In genomic region chr15:38589502-38589901, GRCh38 we compare ENCODE assay signal across 9 cellular contexts. TPM values are rescaled to one million over a fixed set of nuclear protein-coding genes. Genes with fewer than 3 reads are reported as not detected.
DNase-seq lines count a peak whose midpoint lies in the region; ATAC-seq and TF ChIP-seq lines count a peak whose summit lies in the region.
"Had no signal": no experiment of that assay in that cellular context is flagged by ENCODE, and none has a peak within 500 bp of the region (broad histone marks: within the 10 kb centered on the region; RNA-seq: fewer than 3 reads in every experiment).

No MANE protein-coding gene starts in this region.

- CTCF ChIA-PET in A673 (lab: Charles Lee): no interaction called here
- CTCF ChIA-PET in GM10248 (lab: Yijun Ruan, JAX): interaction anchor here (1.4 to 3.3 kb wide), 2 partner anchors 23 to 25 kb away, joined by 3 to 9 read pairs; partner anchors contain the start of gene RASGRP1

- H3K9me3 ChIP-seq in A673 (ENCODE audit: low read depth, low read length, poor library complexity, severe bottlenecking): no peaks in the 10 kb centered on the region
- H3K9me3 ChIP-seq: neutrophil had no signal

- H3K36me3 ChIP-seq in A673 (ENCODE audit: insufficient read depth, low read length, poor library complexity, severe bottlenecking): no peaks in the 10 kb centered on the region
- H3K36me3 ChIP-seq: neutrophil had no signal

- H3K4me1 ChIP-seq in A673 (ENCODE audit: insufficient read depth, low read length, poor library complexity, severe bottlenecking) (no peaks in the 10 kb centered on the region), foreskin keratinocyte (no peaks in the 10 kb centered on the region)

- POLR2A ChIA-PET in A673 (lab: Charles Lee; ENCODE audit: low non-redundant PET) (no interaction called here), GM10248 (lab: Yijun Ruan, JAX) (no interaction called here)

- no TSS peak for BruUV-seq in A673 (replicated peaks; lab: Mats Ljungman, UMichigan)

- no peak overlapping the region for H3K4me3 ChIP-seq in A673 (ENCODE audit: low read depth, low read length, poor library complexity, severe bottlenecking)

- ATAC-seq in GM18868 (IDR thresholded peaks at IDR 0.05; ENCODE audit: unreplicated experiment) (peak; percentile 42), SK-N-SH treated with all-trans-retinoic acid at 6 μM for 48 hours (no peak), foreskin keratinocyte (peak; percentile 89), left ventricle myocardium superior (no peak)

- no peak for TF ChIP-seq CTCF in A673 (conservative IDR thresholded peaks at IDR 0.05; ENCODE audit: low read depth, low read length)
- TF ChIP-seq CTCF in foreskin keratinocyte (conservative IDR thresholded peaks at IDR 0.05): no peak
- TF ChIP-seq CTCF in GM10248 (IDR thresholded peaks at IDR 0.05; ENCODE audit: control extremely low read depth, extremely low read depth, low read depth, missing control alignments): no peak

- DNase-seq in A673 (ENCODE audit: low spot score): peak; percentile 33
- DNase-seq in foreskin keratinocyte: peak; percentile 67 to 83
- DNase-seq in caudate nucleus (lab: John Stamatoyannopoulos, UW): no peak
- no peak for DNase-seq in GM10248 (ENCODE audit: extremely low spot score)
- no peak for DNase-seq in NCI-H1092 treated with DMSO at 0.1 percent for 48 hours (lab: John Stamatoyannopoulos, UW)
- no peak for DNase-seq in left ventricle myocardium superior

- intact Hi-C loops in A673 (cut with micrococcal nuclease; ENCODE audit: unreplicated experiment) (no loop called here), left ventricle myocardium superior (cut with micrococcal nuclease) (no loop called here)

- H3K27ac ChIP-seq in A673 (ENCODE audit: low read depth, low read length, poor library complexity, severe bottlenecking) (no peak overlapping the region), foreskin keratinocyte (no peak overlapping the region), caudate nucleus (ENCODE audit: low read depth, low read length) (no peak overlapping the region)
- H3K27ac ChIP-seq: neutrophil had no signal

- H3K27me3 ChIP-seq in A673 (replicated peaks; ENCODE audit: insufficient read depth, low read depth, low read length, poor library complexity) (peaks cover 19% of the 10 kb centered on the region), foreskin keratinocyte (peaks cover 26% of the 10 kb centered on the region)
- H3K27me3 ChIP-seq: neutrophil had no signal

TF ChIP-seq in SK-N-SH treated with all-trans-retinoic acid at 6 μM for 48 hours, 23 proteins besides CTCF, POLR2A, EP300 and RAD21:
- TF ChIP-seq SNAI2 (CRISPR knock-in tag; IDR thresholded peaks at IDR 0.05) (peak; percentile 54; the same call in 1 of the 2 replicates), ZFP3 (CRISPR knock-in tag; IDR thresholded peaks at IDR 0.05) (0 out of 2 replicates have a peak, but pooled peaks have one; percentile 29), ZFP30 (CRISPR knock-in tag; IDR thresholded peaks at IDR 0.05) (no peak), ISL1 (CRISPR knock-in tag; IDR thresholded peaks at IDR 0.05) (peak; percentile 79)

RNA-seq across cellular contexts. Expression of gene RASGRP1, which starts 24.9 kb away (rescaled TPM):
- not detected in 2 replicates for total RNA-seq in A673 (2021)
- not detected in 2 replicates for total RNA-seq in foreskin keratinocyte
- polyA plus RNA-seq in foreskin keratinocyte: not detected in 2 replicates
- 0.42 TPM for total RNA-seq in left ventricle myocardium superior

Comparison
In these comparisons a context has a peak if more than half of its experiments do, and no peak if none do; other contexts are left out.
1. DNase-seq: peak in A673 (single experiment) and foreskin keratinocyte (2 of 2); none in caudate nucleus (0 of 61), GM10248 (single experiment), NCI-H1092 treated with DMSO at 0.1 percent for 48 hours (single experiment) and left ventricle myocardium superior (single experiment).
2. ATAC-seq: peak in GM18868 (single experiment) and foreskin keratinocyte (single experiment); none in SK-N-SH treated with all-trans-retinoic acid at 6 μM for 48 hours (single experiment) and left ventricle myocardium superior (single experiment).